ENCODE assay signal across 12 cellular contexts in genomic region chr16:84520778-84521770, GRCh38.
DNase-seq lines count a peak whose midpoint lies in the region; FAIRE-seq and TF ChIP-seq lines count a peak whose summit lies in the region.
"Had no signal": no experiment of that assay in that cellular context is flagged by ENCODE, and none has a peak within 500 bp of the region (broad histone marks: within the 10 kb centered on the region; RNA-seq: fewer than 3 reads in every experiment).

No MANE protein-coding gene starts in this region.

- no peak for TF ChIP-seq CTCF in nephron (IDR thresholded peaks at IDR 0.05; ENCODE audit: unreplicated experiment in 3 of 3)

- no peaks in the 10 kb centered on the region for H3K9me3 Mint-ChIP-seq in nephron
- H3K9me3 Mint-ChIP-seq: CD8-positive, alpha-beta memory T cell had no signal

- H3K27ac Mint-ChIP-seq in nephron, result peak overlapping the region in 2 of 3 experiments; percentile 12 to 42

- peak; percentile 36 for FAIRE-seq in HTR-8/SVneo (lab: Jason Lieb, UNC)

- no peak overlapping the region for H3K4me3 Mint-ChIP-seq in nephron

- peaks cover 11% of the 10 kb centered on the region for H3K4me1 Mint-ChIP-seq in nephron

- peaks cover 14% of the 10 kb centered on the region for H3K27me3 Mint-ChIP-seq in nephron (ENCODE audit: low read depth)
- H3K27me3 Mint-ChIP-seq: CD8-positive, alpha-beta memory T cell had no signal

- H3K36me3 Mint-ChIP-seq in nephron (ENCODE audit: low read depth), result no peaks in the 10 kb centered on the region
- H3K36me3 Mint-ChIP-seq: CD8-positive, alpha-beta memory T cell had no signal

- no peak for DNase-seq in HTR-8/SVneo (ENCODE audit: insufficient read length, low spot score)
- peak; percentile 90 to 97 for DNase-seq in NCI-H2081 (lab: John Stamatoyannopoulos, UW)
- peak; percentile 81 to 86 for DNase-seq in SHP77 (lab: John Stamatoyannopoulos, UW)
- DNase-seq in SKM-1 (lab: John Stamatoyannopoulos, UW; ENCODE audit: unreplicated experiment), result no peak
- no peak for DNase-seq in SW 1271 (lab: John Stamatoyannopoulos, UW)
- DNase-seq in hippocampal formation (lab: John Stamatoyannopoulos, UW), result no peak
- DNase-seq: activated effector memory CD4-positive, alpha-beta T cell treated with Interleukin-2 at 50 U/mL for 16 hours; CD8-positive, alpha-beta memory T cell; HCEC 1CT; occipital lobe; stimulated activated CD8-positive, alpha-beta memory T cell treated with anti-CD3 and anti-CD28 coated beads, Interleukin-4, amount 100 ng/mL, for 48 hours had no signal

Comparison
In these comparisons a context has a peak if more than half of its experiments do, and no peak if none do; other contexts are left out.
1. DNase-seq: peak in NCI-H2081 (2 of 2) and SHP77 (2 of 2); none in HTR-8/SVneo (single experiment), SKM-1 (single experiment), SW 1271 (0 of 2) and hippocampal formation (0 of 2).